21 cellular contexts compared by ENCODE assay signal in genomic region chr5:181099453-181100086, GRCh38. TPM values are rescaled to one million over a fixed set of nuclear protein-coding genes. Genes with fewer than 3 reads are reported as not detected.
DNase-seq lines count a peak whose midpoint lies in the region; ATAC-seq and TF ChIP-seq lines count a peak whose summit lies in the region.
"Had no signal": no experiment of that assay in that cellular context is flagged by ENCODE, and none has a peak within 500 bp of the region (broad histone marks: within the 10 kb centered on the region; RNA-seq: fewer than 3 reads in every experiment).

No MANE protein-coding gene starts in this region.

- H3K9me2 ChIP-seq in hepatocyte (replicated peaks; ENCODE audit: insufficient read depth) = no peaks in the 10 kb centered on the region

- no peak overlapping the region for H3K27ac ChIP-seq in hepatocyte
- H3K27ac ChIP-seq in gastroesophageal sphincter = no peak overlapping the region
- H3K27ac ChIP-seq: KMS-11, testis had no signal

- H3K27me3 ChIP-seq in hepatocyte = peaks cover 24% of the 10 kb centered on the region
- peaks cover 45% of the 10 kb centered on the region for H3K27me3 ChIP-seq in gastroesophageal sphincter
- H3K27me3 ChIP-seq: testis had no signal

- no peak for TF ChIP-seq CTCF in hepatocyte (IDR thresholded peaks at IDR 0.05; ENCODE audit: poor library complexity)
- no peak for TF ChIP-seq CTCF in gastroesophageal sphincter (IDR thresholded peaks at IDR 0.05)

- no peak overlapping the region for H3K27ac Mint-ChIP-seq in stimulated activated naive CD8-positive, alpha-beta T cell treated with anti-CD3 and anti-CD28 coated beads, Interleukin-15, amount 100 ng/mL, for 72 hours
- H3K27ac Mint-ChIP-seq: activated CD4-positive, alpha-beta memory T cell treated with anti-CD3 and anti-CD28 coated beads, Interleukin-2, amount 10 ng/mL, durations not matched to agents 7 days and 5 days; activated T-helper 17 cell treated with anti-CD3 and anti-CD28 coated beads, Interleukin-2, amount 50 U/mL, for 72 hours had no signal

- H2AFZ ChIP-seq in hepatocyte = no peak overlapping the region

- H3K9me3 Mint-ChIP-seq in stimulated activated naive CD8-positive, alpha-beta T cell treated with anti-CD3 and anti-CD28 coated beads, Interleukin-15, amount 100 ng/mL, for 72 hours = no peaks in the 10 kb centered on the region
- H3K9me3 Mint-ChIP-seq: activated CD4-positive, alpha-beta memory T cell treated with anti-CD3 and anti-CD28 coated beads, Interleukin-2, amount 10 ng/mL, durations not matched to agents 7 days and 5 days had no signal

- no peak for TF ChIP-seq EP300 in gastroesophageal sphincter (IDR thresholded peaks at IDR 0.05)

- peaks cover 39% of the 10 kb centered on the region for H3K27me3 Mint-ChIP-seq in stimulated activated naive CD8-positive, alpha-beta T cell treated with anti-CD3 and anti-CD28 coated beads, Interleukin-15, amount 100 ng/mL, for 72 hours

- H3K9me3 ChIP-seq in hepatocyte (ENCODE audit: low read depth) (no peaks in the 10 kb centered on the region), gastroesophageal sphincter (no peaks in the 10 kb centered on the region)
- H3K9me3 ChIP-seq: testis had no signal

- 61% methylated on average over 14 of the region's 14 CpGs for WGBS in hepatocyte (ENCODE audit: low lambda C conversion rate, missing lambda C conversion rate)
- WGBS in gastroesophageal sphincter (ENCODE audit: low coverage in 1 of 2), 2 donors = 25% methylated on average over 6 of the region's 14 CpGs; no CpG with 5 or more reads in 1 of the 2 donors

- H3K4me2 ChIP-seq in hepatocyte = peak overlapping the region; percentile 70
- H3K4me2 ChIP-seq: KMS-11 had no signal

- H3K36me3 ChIP-seq in hepatocyte (replicated peaks; ENCODE audit: insufficient read depth, low read depth) (no peaks in the 10 kb centered on the region), gastroesophageal sphincter (no peaks in the 10 kb centered on the region)

- H3K4me1 ChIP-seq in hepatocyte (ENCODE audit: insufficient read depth) = no peaks in the 10 kb centered on the region
- H3K4me1 ChIP-seq in gastroesophageal sphincter = peaks cover 0 to 9% (median 5%) of the 10 kb centered on the region in 3 donors
- H3K4me1 ChIP-seq: testis had no signal

- DNase-seq in Right ventricle myocardium inferior (ENCODE audit: missing footprints) (peak; percentile 8), left cardiac atrium (no peak), SK-N-DZ (ENCODE audit: low spot score) (peak; percentile 9), hepatocyte (ENCODE audit: low spot score) (no peak), posterior vena cava (ENCODE audit: low spot score) (no peak), amniotic stem cell (lab: John Stamatoyannopoulos, UW) (no peak)
- DNase-seq in stimulated activated naive CD8-positive, alpha-beta T cell treated with anti-CD3 and anti-CD28 coated beads, Interleukin-15, amount 100 ng/mL, for 72 hours = peak in 1 of 2 donors; percentile 14
- DNase-seq: activated CD4-positive, alpha-beta memory T cell treated with anti-CD3 and anti-CD28 coated beads, Interleukin-2, amount 10 ng/mL, durations not matched to agents 7 days and 5 days; amygdala; cerebellar nuclear complex; effector memory CD4-positive, alpha-beta T cell; hippocampal formation; kidney; occipital lobe; PC-3; testis had no signal

- no peaks in the 10 kb centered on the region for H3K79me2 ChIP-seq in hepatocyte

- ATAC-seq in Right ventricle myocardium inferior (no peak), left cardiac atrium (no peak), gastroesophageal sphincter (no peak)
- ATAC-seq in stimulated activated naive CD8-positive, alpha-beta T cell treated with anti-CD3 and anti-CD28 coated beads, Interleukin-15, amount 100 ng/mL, for 72 hours = no peak
- ATAC-seq: activated T-helper 17 cell treated with anti-CD3 and anti-CD28 coated beads, Interleukin-2, amount 50 U/mL, for 72 hours; PC-3; SK-N-SH treated with all-trans-retinoic acid at 6 μM for 48 hours had no signal

- intact Hi-C loops in Right ventricle myocardium inferior (cut with DNase I) = no loop called here
- intact Hi-C loops in left cardiac atrium (cut with DNase I) = no loop called here
- intact Hi-C loops in posterior vena cava (cut with DNase I) = no loop called here

- H3K4me3 ChIP-seq in hepatocyte = no peak overlapping the region
- H3K4me3 ChIP-seq in gastroesophageal sphincter = no peak overlapping the region
- H3K4me3 ChIP-seq: testis had no signal

- no peaks in the 10 kb centered on the region for H4K20me1 ChIP-seq in hepatocyte (ENCODE audit: insufficient read depth, poor library complexity, severe bottlenecking)

- peaks cover 27% of the 10 kb centered on the region for H3K4me1 Mint-ChIP-seq in stimulated activated naive CD8-positive, alpha-beta T cell treated with anti-CD3 and anti-CD28 coated beads, Interleukin-15, amount 100 ng/mL, for 72 hours

- no peak for TF ChIP-seq POLR2A in gastroesophageal sphincter (IDR thresholded peaks at IDR 0.05)

- peak overlapping the region; percentile 47 to 60 for H3K4me3 Mint-ChIP-seq in stimulated activated naive CD8-positive, alpha-beta T cell treated with anti-CD3 and anti-CD28 coated beads, Interleukin-15, amount 100 ng/mL, for 72 hours
- H3K4me3 Mint-ChIP-seq: activated CD4-positive, alpha-beta memory T cell treated with anti-CD3 and anti-CD28 coated beads, Interleukin-2, amount 10 ng/mL, durations not matched to agents 7 days and 5 days; activated T-helper 17 cell treated with anti-CD3 and anti-CD28 coated beads, Interleukin-2, amount 50 U/mL, for 72 hours had no signal

RNA-seq across cellular contexts. Expression of gene OR2V1, which starts 31.4 kb away (rescaled TPM):
- total RNA-seq in Right ventricle myocardium inferior (not detected), left cardiac atrium (not detected), hepatocyte (not detected in 2 replicates), gastroesophageal sphincter (under 1 TPM in 1 of 4 donors, not detected in 3; 0.12 TPM), posterior vena cava (not detected)
- not detected in 2 replicates for polyA plus RNA-seq in SK-N-DZ (2014; cell fraction: cytosol; rRNA removed)
- not detected in 2 replicates for polyA plus RNA-seq in SK-N-DZ (2014; cell fraction: nucleus; rRNA removed)
- not detected in 2 replicates for polyA plus RNA-seq in hepatocyte
- total RNA-seq: activated CD4-positive, alpha-beta memory T cell treated with anti-CD3 and anti-CD28 coated beads, Interleukin-2, amount 10 ng/mL, durations not matched to agents 7 days and 5 days; activated T-helper 17 cell treated with anti-CD3 and anti-CD28 coated beads, Interleukin-2, amount 50 U/mL, for 72 hours; H4; kidney; occipital lobe; PC-3; testis had no signal

RNA-seq across cellular contexts. Expression of gene OR2V2, which starts 47.8 kb away (rescaled TPM):
- total RNA-seq in Right ventricle myocardium inferior (not detected), left cardiac atrium (not detected), hepatocyte (not detected in 2 replicates), gastroesophageal sphincter (under 1 TPM in 1 of 4 donors, not detected in 3; 0.08 TPM), posterior vena cava (not detected)
- not detected in 2 replicates for polyA plus RNA-seq in SK-N-DZ (2014; cell fraction: cytosol; rRNA removed)
- polyA plus RNA-seq in SK-N-DZ (2014; cell fraction: nucleus; rRNA removed) = not detected in 2 replicates
- polyA plus RNA-seq in hepatocyte = not detected in 2 replicates
- total RNA-seq: activated CD4-positive, alpha-beta memory T cell treated with anti-CD3 and anti-CD28 coated beads, Interleukin-2, amount 10 ng/mL, durations not matched to agents 7 days and 5 days; activated T-helper 17 cell treated with anti-CD3 and anti-CD28 coated beads, Interleukin-2, amount 50 U/mL, for 72 hours; H4; kidney; occipital lobe; PC-3; testis had no signal

RNA-seq across cellular contexts. Expression of gene BTNL9, which starts 59.5 kb away (rescaled TPM):
- total RNA-seq in Right ventricle myocardium inferior (37.6 TPM), left cardiac atrium (10 to 100 TPM; 31.4 to 34.1 TPM), hepatocyte (0.27 and 1.0 TPM in 2 replicates), gastroesophageal sphincter (10 to 100 TPM in 3 of 4 donors, 1 to 10 TPM in 1; 7.5 to 18.6 (median 15.0) TPM), posterior vena cava (10 to 100 TPM; 13.4 to 22.6 TPM)
- not detected in 2 replicates for polyA plus RNA-seq in SK-N-DZ (2014; cell fraction: cytosol; rRNA removed)
- not detected in 2 replicates for polyA plus RNA-seq in SK-N-DZ (2014; cell fraction: nucleus; rRNA removed)
- 0.11 and 1.4 TPM in 2 replicates for polyA plus RNA-seq in hepatocyte
- total RNA-seq: activated CD4-positive, alpha-beta memory T cell treated with anti-CD3 and anti-CD28 coated beads, Interleukin-2, amount 10 ng/mL, durations not matched to agents 7 days and 5 days had no signal

Comparison
In these comparisons a context has a peak if more than half of its experiments do, and no peak if none do; other contexts are left out.
1. DNase-seq: peak in Right ventricle myocardium inferior (single experiment) and SK-N-DZ (single experiment); none in left cardiac atrium (single experiment), hepatocyte (single experiment), posterior vena cava (single experiment) and amniotic stem cell (single experiment).